ENCODE assay signal across 11 cellular contexts in genomic region chr2:219851801-219852481, GRCh38.
A peak's percentile ranks its signal among the peaks of the same experiment; 100 is the strongest.
DNase-seq lines count a peak whose midpoint lies in the region; ATAC-seq and TF ChIP-seq lines count a peak whose summit lies in the region.
"Had no signal": no experiment of that assay in that cellular context is flagged by ENCODE, and none has a peak within 500 bp of the region (broad histone marks: within the 10 kb centered on the region; RNA-seq: fewer than 3 reads in every experiment).

No MANE protein-coding gene starts in this region.

- no peak overlapping the region for H3K4ac ChIP-seq in trophoblast cell (ENCODE audit: low read depth, low read length)

- H3K27me3 Mint-ChIP-seq in CD4-positive, alpha-beta T cell: peaks cover 13% of the 10 kb centered on the region

- H3K9ac ChIP-seq in NT2/D1 (ENCODE audit: insufficient read length, low read depth) (peak overlapping the region; percentile 62), trophoblast cell (ENCODE audit: low read length) (no peak overlapping the region)
- H3K9ac ChIP-seq: BLaER1 treated with 17β-estradiol and CSF1 and Interleukin-3, amounts not matched to agents 10 nM and 100 nM had no signal

- H2BK120ac ChIP-seq in trophoblast cell (ENCODE audit: insufficient read depth, low read length, poor library complexity): no peak overlapping the region

- ATAC-seq in CD4-positive, alpha-beta T cell (ENCODE audit: poor library complexity): no peak
- ATAC-seq: stimulated activated effector memory CD8-positive, alpha-beta T cell treated with anti-CD3 and anti-CD28 coated beads, Interleukin-12 subunit alpha, Interleukin-12 subunit beta, amount 100 ng/mL, for 72 hours had no signal

- CTCF ChIA-PET in BJ (lab: Yijun Ruan, JAX): no interaction called here
- CTCF ChIA-PET in CD4-positive, alpha-beta T cell (lab: Charles Lee): no interaction called here

- H4K8ac ChIP-seq in trophoblast cell (ENCODE audit: low read depth, low read length): no peak overlapping the region

- H3K18ac ChIP-seq in trophoblast cell (ENCODE audit: low read length): no peak overlapping the region

- TF ChIP-seq CTCF in BJ (IDR thresholded peaks at IDR 0.05; ENCODE audit: insufficient read depth, low read depth, low read length) (no peak), fibroblast of mammary gland (conservative IDR thresholded peaks at IDR 0.05; ENCODE audit: control insufficient read depth, insufficient read depth, low read depth, low read length) (no peak)
- no peak for TF ChIP-seq CTCF in CD4-positive, alpha-beta T cell (IDR thresholded peaks at IDR 0.05)

- H4K91ac ChIP-seq in trophoblast cell (ENCODE audit: low read depth, low read length): no peak overlapping the region

- intact Hi-C loops in CD4-positive, alpha-beta T cell (cut with DNase I, micrococcal nuclease): no loop called here

- H2AFZ ChIP-seq in trophoblast cell (ENCODE audit: insufficient read depth, low read length, poor library complexity): no peak overlapping the region

- H3K4me3 Mint-ChIP-seq in CD4-positive, alpha-beta T cell: no peak overlapping the region
- H3K4me3 Mint-ChIP-seq: activated naive CD4-positive, alpha-beta T cell treated with anti-CD3 and anti-CD28 coated beads, Interleukin-2, amount 50 U/mL, for 24 hours; stimulated activated effector memory CD8-positive, alpha-beta T cell treated with anti-CD3 and anti-CD28 coated beads, Interleukin-12 subunit alpha, Interleukin-12 subunit beta, amount 100 ng/mL, for 72 hours had no signal

- no peaks in the 10 kb centered on the region for H3K79me1 ChIP-seq in trophoblast cell (ENCODE audit: low read length)

- H3K79me2 ChIP-seq in trophoblast cell (ENCODE audit: control insufficient read depth, insufficient read depth, low read length, poor library complexity): no peaks in the 10 kb centered on the region

- H3K36me3 ChIP-seq in BJ (ENCODE audit: control insufficient read depth, insufficient read depth, low read length) (no peaks in the 10 kb centered on the region), NT2/D1 (ENCODE audit: insufficient read depth, insufficient read length, low read length) (no peaks in the 10 kb centered on the region), trophoblast cell (ENCODE audit: control insufficient read depth in 1 of 2, insufficient read depth in 2 of 2, low read length in 2 of 2) (no peaks in the 10 kb centered on the region)
- H3K36me3 ChIP-seq: BLaER1 treated with 17β-estradiol and CSF1 and Interleukin-3, amounts not matched to agents 10 nM and 100 nM had no signal

- H3K4me2 ChIP-seq in trophoblast cell (ENCODE audit: low read length): no peak overlapping the region
- H3K4me2 ChIP-seq: BLaER1 treated with 17β-estradiol and CSF1 and Interleukin-3, amounts not matched to agents 10 nM and 100 nM had no signal

- H3K27me3 ChIP-seq in BJ (ENCODE audit: control insufficient read depth, insufficient read depth, low read length): peaks cover 4% of the 10 kb centered on the region
- peaks cover 17% of the 10 kb centered on the region for H3K27me3 ChIP-seq in NT2/D1 (ENCODE audit: insufficient read depth, insufficient read length)
- H3K27me3 ChIP-seq in trophoblast cell (ENCODE audit: insufficient read depth, low read length): no peaks in the 10 kb centered on the region
- no peaks in the 10 kb centered on the region for H3K27me3 ChIP-seq in CD4-positive, alpha-beta T cell (ENCODE audit: control insufficient read depth, insufficient read depth, low read length)
- H3K27me3 ChIP-seq: BLaER1 treated with 17β-estradiol and CSF1 and Interleukin-3, amounts not matched to agents 10 nM and 100 nM had no signal

- H3K36me3 Mint-ChIP-seq in CD4-positive, alpha-beta T cell (ENCODE audit: low read depth): no peaks in the 10 kb centered on the region
- H3K36me3 Mint-ChIP-seq: activated naive CD4-positive, alpha-beta T cell treated with anti-CD3 and anti-CD28 coated beads, Interleukin-2, amount 50 U/mL, for 24 hours; stimulated activated effector memory CD8-positive, alpha-beta T cell treated with anti-CD3 and anti-CD28 coated beads, Interleukin-12 subunit alpha, Interleukin-12 subunit beta, amount 100 ng/mL, for 72 hours had no signal

- H3K4me3 ChIP-seq in BJ (ENCODE audit: low read depth, low read length): peak overlapping the region; percentile 41
- peak overlapping the region; percentile 25 for H3K4me3 ChIP-seq in NT2/D1 (ENCODE audit: insufficient read length, low read depth)
- H3K4me3 ChIP-seq in fibroblast of mammary gland (ENCODE audit: control insufficient read depth, low read depth, low read length): no peak overlapping the region
- no peak overlapping the region for H3K4me3 ChIP-seq in trophoblast cell (ENCODE audit: low read depth, low read length)
- H3K4me3 ChIP-seq: BLaER1 treated with 17β-estradiol and CSF1 and Interleukin-3, amounts not matched to agents 10 nM and 100 nM had no signal

- no peak overlapping the region for H3K27ac ChIP-seq in trophoblast cell (ENCODE audit: low read depth, low read length)
- H3K27ac ChIP-seq in CD4-positive, alpha-beta T cell (ENCODE audit: low read depth, low read length): no peak overlapping the region
- H3K27ac ChIP-seq: BLaER1 treated with 17β-estradiol and CSF1 and Interleukin-3, amounts not matched to agents 10 nM and 100 nM had no signal

- H2BK12ac ChIP-seq in trophoblast cell (ENCODE audit: low read length): no peak overlapping the region

- no peak overlapping the region for H4K12ac ChIP-seq in trophoblast cell (ENCODE audit: low read depth, low read length)

- POLR2A ChIA-PET in BJ (lab: Charles Lee): no interaction called here
- POLR2A ChIA-PET in CD4-positive, alpha-beta T cell (lab: Charles Lee): no interaction called here

- WGBS in trophoblast cell (ENCODE audit: extremely low coverage, insufficient coverage, insufficient read length): no CpG with 5 or more reads among the region's 22 CpGs

- H3K14ac ChIP-seq in trophoblast cell (ENCODE audit: low read length): no peak overlapping the region

- H3K4me1 Mint-ChIP-seq in CD4-positive, alpha-beta T cell (ENCODE audit: low read depth): no peaks in the 10 kb centered on the region
- H3K4me1 Mint-ChIP-seq: activated naive CD4-positive, alpha-beta T cell treated with anti-CD3 and anti-CD28 coated beads, Interleukin-2, amount 50 U/mL, for 24 hours; stimulated activated effector memory CD8-positive, alpha-beta T cell treated with anti-CD3 and anti-CD28 coated beads, Interleukin-12 subunit alpha, Interleukin-12 subunit beta, amount 100 ng/mL, for 72 hours had no signal

- H3K4me1 ChIP-seq in NT2/D1 (ENCODE audit: insufficient read depth, insufficient read length) (peaks cover 5% of the 10 kb centered on the region), trophoblast cell (ENCODE audit: control insufficient read depth in 1 of 2, insufficient read depth in 2 of 2, low read length in 2 of 2) (no peaks in the 10 kb centered on the region)
- H3K4me1 ChIP-seq: BLaER1 treated with 17β-estradiol and CSF1 and Interleukin-3, amounts not matched to agents 10 nM and 100 nM had no signal

- no peak overlapping the region for H3K27ac Mint-ChIP-seq in CD4-positive, alpha-beta T cell
- H3K27ac Mint-ChIP-seq: activated naive CD4-positive, alpha-beta T cell treated with anti-CD3 and anti-CD28 coated beads, Interleukin-2, amount 50 U/mL, for 24 hours; stimulated activated effector memory CD8-positive, alpha-beta T cell treated with anti-CD3 and anti-CD28 coated beads, Interleukin-12 subunit alpha, Interleukin-12 subunit beta, amount 100 ng/mL, for 72 hours had no signal

- H2AK5ac ChIP-seq in trophoblast cell (ENCODE audit: low read length): no peak overlapping the region

- H2BK5ac ChIP-seq in trophoblast cell (ENCODE audit: low read depth, low read length, poor library complexity): no peak overlapping the region

- H3K9me3 Mint-ChIP-seq in CD4-positive, alpha-beta T cell: no peaks in the 10 kb centered on the region
- H3K9me3 Mint-ChIP-seq: activated naive CD4-positive, alpha-beta T cell treated with anti-CD3 and anti-CD28 coated beads, Interleukin-2, amount 50 U/mL, for 24 hours had no signal

- H3K9me3 ChIP-seq in NT2/D1 (ENCODE audit: insufficient read depth, low read length) (no peaks in the 10 kb centered on the region), trophoblast cell (ENCODE audit: insufficient read depth, low read depth, low read length) (peaks cover 2% of the 10 kb centered on the region)
- no peaks in the 10 kb centered on the region for H3K9me3 ChIP-seq in CD4-positive, alpha-beta T cell (ENCODE audit: control insufficient read depth, low read length)
- H3K9me3 ChIP-seq: BLaER1 treated with 17β-estradiol and CSF1 and Interleukin-3, amounts not matched to agents 10 nM and 100 nM had no signal

- DNase-seq in BJ (ENCODE audit: low read depth): peak; percentile 13
- DNase-seq in NT2/D1 (ENCODE audit: low read depth, low spot score): no peak
- peak; percentile 15 for DNase-seq in fibroblast of mammary gland (ENCODE audit: low read depth)
- peak; percentile 94 to 96 for DNase-seq in trophoblast cell
- DNase-seq in GF-D8 (lab: John Stamatoyannopoulos, UW): no peak
- DNase-seq in NCI-H1092 treated with DMSO at 0.1 percent for 48 hours (lab: John Stamatoyannopoulos, UW): no peak
- no peak for DNase-seq in CD4-positive, alpha-beta T cell
- DNase-seq in NCI-H2081 treated with DMSO at 0.1 percent for 48 hours (lab: John Stamatoyannopoulos, UW): no peak

- H3K23ac ChIP-seq in trophoblast cell (ENCODE audit: low read length): no peak overlapping the region

Comparison
In these comparisons a context has a peak if more than half of its experiments do, and no peak if none do; other contexts are left out.
1. DNase-seq: peak in BJ (single experiment), fibroblast of mammary gland (single experiment) and trophoblast cell (2 of 2); none in NT2/D1 (single experiment), GF-D8 (single experiment), NCI-H1092 treated with DMSO at 0.1 percent for 48 hours (single experiment), CD4-positive, alpha-beta T cell (0 of 10) and NCI-H2081 treated with DMSO at 0.1 percent for 48 hours (single experiment).
2. H3K4me3 ChIP-seq: peak in BJ (single experiment) and NT2/D1 (single experiment); none in fibroblast of mammary gland (single experiment) and trophoblast cell (single experiment).